In the genomic region with DNA sequence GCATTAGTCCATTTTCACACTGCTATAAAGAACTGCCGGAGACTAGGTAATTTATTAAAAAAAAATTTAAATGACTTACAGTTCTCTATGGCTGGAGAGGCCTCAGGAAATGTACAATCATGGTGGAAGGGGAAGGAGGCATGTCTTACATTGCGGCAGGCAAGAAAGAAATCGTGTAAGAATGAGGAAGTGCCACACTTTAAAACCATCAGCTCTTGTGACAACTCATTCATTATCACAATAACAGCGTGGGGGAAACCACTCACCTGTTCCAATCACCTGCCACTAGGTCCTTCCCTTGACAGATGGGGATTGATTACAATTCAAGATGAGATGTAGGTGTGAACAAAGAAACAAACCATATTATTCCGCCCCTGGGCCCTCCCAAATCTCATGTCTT, we compare ENCODE assay signal across 1 cellular context.
A peak's percentile ranks its signal among the peaks of the same experiment; 100 is the strongest.
TF ChIP-seq lines count a peak whose summit lies in the region.

No MANE protein-coding gene starts in this region.

TF ChIP-seq in GM12878, 131 proteins besides CTCF, POLR2A, EP300 and RAD21 (continued from another document):
- no peak for TF ChIP-seq HSF1 (IDR thresholded peaks at IDR 0.05; ENCODE audit: low read depth, low read length)
- TF ChIP-seq, protein P1, sequence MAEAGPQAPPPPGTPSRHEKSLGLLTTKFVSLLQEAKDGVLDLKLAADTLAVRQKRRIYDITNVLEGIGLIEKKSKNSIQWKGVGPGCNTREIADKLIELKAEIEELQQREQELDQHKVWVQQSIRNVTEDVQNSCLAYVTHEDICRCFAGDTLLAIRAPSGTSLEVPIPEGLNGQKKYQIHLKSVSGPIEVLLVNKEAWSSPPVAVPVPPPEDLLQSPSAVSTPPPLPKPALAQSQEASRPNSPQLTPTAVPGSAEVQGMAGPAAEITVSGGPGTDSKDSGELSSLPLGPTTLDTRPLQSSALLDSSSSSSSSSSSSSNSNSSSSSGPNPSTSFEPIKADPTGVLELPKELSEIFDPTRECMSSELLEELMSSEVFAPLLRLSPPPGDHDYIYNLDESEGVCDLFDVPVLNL (IDR thresholded peaks at IDR 0.05; ENCODE audit: low read depth, low read length): no peak
- no peak for TF ChIP-seq GABPA (IDR thresholded peaks at IDR 0.05; ENCODE audit: low read depth)
- no peak for TF ChIP-seq POLR2AphosphoS5 (IDR thresholded peaks at IDR 0.05; ENCODE audit: low read length)
- TF ChIP-seq ETV6 (conservative IDR thresholded peaks at IDR 0.05 in 1 of 2, IDR thresholded peaks at IDR 0.05 in 1 of 2; ENCODE audit: borderline replicate concordance in 1 of 2, low read depth in 1 of 2): no peak
- TF ChIP-seq RFX5 (IDR thresholded peaks at IDR 0.05; ENCODE audit: low read depth, low read length): no peak
- TF ChIP-seq, protein P2, sequence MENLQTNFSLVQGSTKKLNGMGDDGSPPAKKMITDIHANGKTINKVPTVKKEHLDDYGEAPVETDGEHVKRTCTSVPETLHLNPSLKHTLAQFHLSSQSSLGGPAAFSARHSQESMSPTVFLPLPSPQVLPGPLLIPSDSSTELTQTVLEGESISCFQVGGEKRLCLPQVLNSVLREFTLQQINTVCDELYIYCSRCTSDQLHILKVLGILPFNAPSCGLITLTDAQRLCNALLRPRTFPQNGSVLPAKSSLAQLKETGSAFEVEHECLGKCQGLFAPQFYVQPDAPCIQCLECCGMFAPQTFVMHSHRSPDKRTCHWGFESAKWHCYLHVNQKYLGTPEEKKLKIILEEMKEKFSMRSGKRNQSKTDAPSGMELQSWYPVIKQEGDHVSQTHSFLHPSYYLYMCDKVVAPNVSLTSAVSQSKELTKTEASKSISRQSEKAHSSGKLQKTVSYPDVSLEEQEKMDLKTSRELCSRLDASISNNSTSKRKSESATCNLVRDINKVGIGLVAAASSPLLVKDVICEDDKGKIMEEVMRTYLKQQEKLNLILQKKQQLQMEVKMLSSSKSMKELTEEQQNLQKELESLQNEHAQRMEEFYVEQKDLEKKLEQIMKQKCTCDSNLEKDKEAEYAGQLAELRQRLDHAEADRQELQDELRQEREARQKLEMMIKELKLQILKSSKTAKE (IDR thresholded peaks at IDR 0.05; ENCODE audit: low read depth, poor library complexity, severe bottlenecking): no peak
- TF ChIP-seq DPF2 (IDR thresholded peaks at IDR 0.05): no peak
- TF ChIP-seq SREBF1 (IDR thresholded peaks at IDR 0.05; ENCODE audit: low read length): no peak
- TF ChIP-seq PKNOX1 (IDR thresholded peaks at IDR 0.05): peak; percentile 34; the same call in 1 of the 2 replicates
- peak; percentile 66; the same call in 1 of the 2 replicates for TF ChIP-seq SPI1 (IDR thresholded peaks at IDR 0.05; ENCODE audit: borderline replicate concordance, insufficient read depth, low read depth, low read length)
- no peak for TF ChIP-seq SUZ12 (IDR thresholded peaks at IDR 0.05; ENCODE audit: unreplicated experiment)
- TF ChIP-seq, protein P3, sequence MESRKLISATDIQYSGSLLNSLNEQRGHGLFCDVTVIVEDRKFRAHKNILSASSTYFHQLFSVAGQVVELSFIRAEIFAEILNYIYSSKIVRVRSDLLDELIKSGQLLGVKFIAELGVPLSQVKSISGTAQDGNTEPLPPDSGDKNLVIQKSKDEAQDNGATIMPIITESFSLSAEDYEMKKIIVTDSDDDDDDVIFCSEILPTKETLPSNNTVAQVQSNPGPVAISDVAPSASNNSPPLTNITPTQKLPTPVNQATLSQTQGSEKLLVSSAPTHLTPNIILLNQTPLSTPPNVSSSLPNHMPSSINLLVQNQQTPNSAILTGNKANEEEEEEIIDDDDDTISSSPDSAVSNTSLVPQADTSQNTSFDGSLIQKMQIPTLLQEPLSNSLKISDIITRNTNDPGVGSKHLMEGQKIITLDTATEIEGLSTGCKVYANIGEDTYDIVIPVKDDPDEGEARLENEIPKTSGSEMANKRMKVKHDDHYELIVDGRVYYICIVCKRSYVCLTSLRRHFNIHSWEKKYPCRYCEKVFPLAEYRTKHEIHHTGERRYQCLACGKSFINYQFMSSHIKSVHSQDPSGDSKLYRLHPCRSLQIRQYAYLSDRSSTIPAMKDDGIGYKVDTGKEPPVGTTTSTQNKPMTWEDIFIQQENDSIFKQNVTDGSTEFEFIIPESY (IDR thresholded peaks at IDR 0.05): no peak
- TF ChIP-seq, protein P4, sequence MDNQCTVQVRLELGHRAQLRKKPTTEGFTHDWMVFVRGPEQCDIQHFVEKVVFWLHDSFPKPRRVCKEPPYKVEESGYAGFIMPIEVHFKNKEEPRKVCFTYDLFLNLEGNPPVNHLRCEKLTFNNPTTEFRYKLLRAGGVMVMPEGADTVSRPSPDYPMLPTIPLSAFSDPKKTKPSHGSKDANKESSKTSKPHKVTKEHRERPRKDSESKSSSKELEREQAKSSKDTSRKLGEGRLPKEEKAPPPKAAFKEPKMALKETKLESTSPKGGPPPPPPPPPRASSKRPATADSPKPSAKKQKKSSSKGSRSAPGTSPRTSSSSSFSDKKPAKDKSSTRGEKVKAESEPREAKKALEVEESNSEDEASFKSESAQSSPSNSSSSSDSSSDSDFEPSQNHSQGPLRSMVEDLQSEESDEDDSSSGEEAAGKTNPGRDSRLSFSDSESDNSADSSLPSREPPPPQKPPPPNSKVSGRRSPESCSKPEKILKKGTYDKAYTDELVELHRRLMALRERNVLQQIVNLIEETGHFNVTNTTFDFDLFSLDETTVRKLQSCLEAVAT (IDR thresholded peaks at IDR 0.05): no peak
